ENCODE assay signal across 8 cellular contexts in genomic region chr16:28924762-28925385, GRCh38. TPM values are rescaled to one million over a fixed set of nuclear protein-coding genes. Genes with fewer than 3 reads are reported as not detected.
DNase-seq lines count a peak whose midpoint lies in the region; ATAC-seq and TF ChIP-seq lines count a peak whose summit lies in the region.

Gene RABEP2 (minus strand): TSS chr16:28925238. CDS start chr16:28925163, 75 bp downstream.

- ATAC-seq in GM19351 (IDR thresholded peaks at IDR 0.05; ENCODE audit: unreplicated experiment) (peak; percentile 57), HG03469 (IDR thresholded peaks at IDR 0.05; ENCODE audit: unreplicated experiment) (peak; percentile 30)

- H3K4me3 ChIP-seq in BJ (ENCODE audit: low read depth, low read length) = peak within 1 kb of the TSS; percentile 92

- peak; percentile 29 for DNase-seq in BJ (ENCODE audit: low read depth)
- peak; percentile 93 to 98 for DNase-seq in NCI-H526 (lab: John Stamatoyannopoulos, UW)
- DNase-seq in activated CD4-positive, alpha-beta T cell treated with anti-CD3 and anti-CD28 coated beads, Interleukin-2, amount 50 U/mL, for 1 hour = peak; percentile 93
- DNase-seq in cortex of kidney (lab: John Stamatoyannopoulos, UW) = peak; percentile 24
- DNase-seq in left kidney (ENCODE audit: low read depth, low spot score) = peak; percentile 97
- DNase-seq in stimulated activated CD4-positive, alpha-beta T cell treated with anti-CD3 and anti-CD28 coated beads, Interleukin-2, amount 100 ng/mL, for 24 hours = peak; percentile 98 to 99

- H3K27me3 ChIP-seq in BJ (ENCODE audit: control insufficient read depth, insufficient read depth, low read length) = no peaks in the 10 kb centered on the region

- CTCF ChIA-PET in BJ (lab: Yijun Ruan, JAX) = interaction anchor here (1.3 to 2.9 kb wide), 2 partner anchors 10 to 20 kb away, joined by 3 to 17 read pairs; no protein-coding TSS in a partner anchor

- no peak for TF ChIP-seq CTCF in BJ (IDR thresholded peaks at IDR 0.05; ENCODE audit: insufficient read depth, low read depth, low read length)

- peaks cover 1% of the 10 kb centered on the region; the same call in 1 of the 2 replicates for H3K36me3 ChIP-seq in BJ (ENCODE audit: control insufficient read depth, insufficient read depth, low read length)

- POLR2A ChIA-PET in BJ (lab: Charles Lee) = no interaction called here

RNA-seq across cellular contexts. Expression of gene RABEP2, which starts in this region (rescaled TPM):
- 14.5 and 20.4 TPM in 2 replicates for polyA plus RNA-seq in BJ (2011; rRNA removed)
- 4.7 and 5.6 TPM in 2 replicates for polyA minus RNA-seq in BJ (2011; rRNA and poly(A)+ RNA removed)

Comparison
In these comparisons a context has a peak if more than half of its experiments do, and no peak if none do; other contexts are left out.
1. Peak in every context shown above with its lines: DNase-seq, ATAC-seq and H3K4me3 ChIP-seq.
2. DNase-seq: peak in every context shown above with its lines; median percentile 98 in stimulated activated CD4-positive, alpha-beta T cell treated with anti-CD3 and anti-CD28 coated beads, Interleukin-2, amount 100 ng/mL, for 24 hours; 97 in left kidney; 96 in NCI-H526; 93 in activated CD4-positive, alpha-beta T cell treated with anti-CD3 and anti-CD28 coated beads, Interleukin-2, amount 50 U/mL, for 1 hour; 29 in BJ; 24 in cortex of kidney.